ENCODE assay signal across 21 cellular contexts in the genomic region with DNA sequence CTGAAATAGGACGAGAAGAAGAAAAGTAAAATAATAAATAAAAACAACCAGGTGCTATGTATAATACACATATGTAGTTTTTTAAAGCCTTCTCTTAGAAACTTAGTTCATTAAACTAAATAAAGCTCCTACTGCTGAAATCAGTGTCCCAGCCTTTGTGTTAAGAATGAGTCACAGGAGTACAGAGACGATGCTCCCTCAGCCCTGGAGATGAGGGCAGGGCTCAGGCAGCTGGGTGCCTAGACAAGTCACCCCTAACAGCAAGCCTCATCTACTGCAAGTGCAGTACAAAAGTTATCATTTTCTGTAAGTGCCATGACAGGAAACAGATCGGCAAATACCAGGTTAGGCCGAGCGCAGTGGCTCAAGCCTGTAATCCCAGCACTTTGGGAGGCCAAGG. TPM values are rescaled to one million over a fixed set of nuclear protein-coding genes. Genes with fewer than 3 reads are reported as not detected.
DNase-seq lines count a peak whose midpoint lies in the region; ATAC-seq and TF ChIP-seq lines count a peak whose summit lies in the region.
"Had no signal": no experiment of that assay in that cellular context is flagged by ENCODE, and none has a peak within 500 bp of the region (broad histone marks: within the 10 kb centered on the region; RNA-seq: fewer than 3 reads in every experiment).

No MANE protein-coding gene starts in this region.

- POLR2A ChIA-PET in naive thymus-derived CD8-positive, alpha-beta T cell (lab: Charles Lee), result no interaction called here

- H3K27me3 ChIP-seq in brain microvascular endothelial cell (replicated peaks) (no peaks in the 10 kb centered on the region), spleen (replicated peaks in 1 of 7) (no peaks in the 10 kb centered on the region)

- no peaks in the 10 kb centered on the region for H3K9me3 ChIP-seq in spleen

- H3K4me3 ChIP-seq in brain microvascular endothelial cell (ENCODE audit: low read depth, low read length), result no peak overlapping the region
- H3K4me3 ChIP-seq in spleen, result no peak overlapping the region
- H3K4me3 ChIP-seq: GM12878 had no signal

- H3K36me3 ChIP-seq in brain microvascular endothelial cell (replicated peaks) (peaks cover 3% of the 10 kb centered on the region), spleen (peaks cover 0 to 84% (median 32%) of the 10 kb centered on the region in 6 donors)

- H3K27me3 Mint-ChIP-seq in HFFc6 (ENCODE audit: insufficient read depth), result no peaks in the 10 kb centered on the region
- H3K27me3 Mint-ChIP-seq in naive thymus-derived CD8-positive, alpha-beta T cell, result no peaks in the 10 kb centered on the region
- H3K27me3 Mint-ChIP-seq: activated CD8-positive, alpha-beta T cell treated with anti-CD3 and anti-CD28 coated beads for 36 hours; activated naive CD8-positive, alpha-beta T cell; progenitor cell of endocrine pancreas had no signal

- no peak overlapping the region for H3K4me3 Mint-ChIP-seq in HFFc6
- no peak overlapping the region for H3K4me3 Mint-ChIP-seq in naive thymus-derived CD8-positive, alpha-beta T cell
- H3K4me3 Mint-ChIP-seq: activated CD8-positive, alpha-beta T cell treated with anti-CD3 and anti-CD28 coated beads for 36 hours; activated naive CD8-positive, alpha-beta T cell; stimulated activated effector memory CD8-positive, alpha-beta T cell treated with anti-CD3 and anti-CD28 coated beads, Interleukin-12 subunit alpha, Interleukin-12 subunit beta, amount 100 ng/mL, for 72 hours had no signal

- H3K27ac Mint-ChIP-seq in HFFc6, result peak overlapping the region; percentile 2; the same call in 1 of the 2 replicates
- H3K27ac Mint-ChIP-seq in naive thymus-derived CD8-positive, alpha-beta T cell, result no peak overlapping the region
- H3K27ac Mint-ChIP-seq: activated CD8-positive, alpha-beta T cell treated with anti-CD3 and anti-CD28 coated beads for 36 hours; activated naive CD8-positive, alpha-beta T cell; stimulated activated effector memory CD8-positive, alpha-beta T cell treated with anti-CD3 and anti-CD28 coated beads, Interleukin-12 subunit alpha, Interleukin-12 subunit beta, amount 100 ng/mL, for 72 hours had no signal

- no peak for TF ChIP-seq POLR2A in spleen (IDR thresholded peaks at IDR 0.05)

- H3K27ac ChIP-seq in brain microvascular endothelial cell, result no peak overlapping the region
- no peak overlapping the region for H3K27ac ChIP-seq in spleen

- peaks cover 12% of the 10 kb centered on the region; the same call in 1 of the 2 replicates for H3K36me3 Mint-ChIP-seq in HFFc6 (ENCODE audit: low read depth)
- peaks cover 6 to 69% (median 18%) of the 10 kb centered on the region in 3 donors for H3K36me3 Mint-ChIP-seq in naive thymus-derived CD8-positive, alpha-beta T cell

- H3K4me1 ChIP-seq in spleen, result peaks cover 0 to 23% (median 6%) of the 10 kb centered on the region in 6 donors

- in situ Hi-C loops in brain microvascular endothelial cell (cut with HindIII; ENCODE audit: low pct_ligation_motif_present, low sequenced_read_pairs), result no loop called here

- ATAC-seq in GM21390 (IDR thresholded peaks at IDR 0.05; ENCODE audit: unreplicated experiment), result no peak
- ATAC-seq in naive thymus-derived CD8-positive, alpha-beta T cell, result no peak
- ATAC-seq: activated CD8-positive, alpha-beta T cell treated with anti-CD3 and anti-CD28 coated beads for 36 hours; GM12878; stimulated activated effector memory CD8-positive, alpha-beta T cell treated with anti-CD3 and anti-CD28 coated beads, Interleukin-12 subunit alpha, Interleukin-12 subunit beta, amount 100 ng/mL, for 72 hours had no signal

- WGBS in spleen, 5 donors, result 86 to 96% (median 95%) methylated on average over 5 of the region's 5 CpGs

- peak; percentile 19 for DNase-seq in AG08396 (ENCODE audit: low spot score)
- peak; percentile 4 for DNase-seq in HFFc6
- DNase-seq in brain microvascular endothelial cell, result peak; percentile 48
- peak; percentile 52 for DNase-seq in iris pigment epithelial cell (ENCODE audit: low read depth)
- DNase-seq in spleen, result no peak
- no peak for DNase-seq in NCI-H187 (lab: John Stamatoyannopoulos, UW)
- DNase-seq in naive thymus-derived CD8-positive, alpha-beta T cell, result no peak
- DNase-seq: activated CD8-positive, alpha-beta T cell treated with anti-CD3 and anti-CD28 coated beads for 36 hours; activated T-cell treated with anti-CD3 and anti-CD28 coated beads, Interleukin-2, amount 50 U/mL, for 48 hours; caudate nucleus; effector CD8-positive, alpha-beta T cell; foreskin melanocyte; NCI-H1048; NCI-H69; OCI-M1; stimulated activated CD4-positive, alpha-beta T cell treated with anti-CD3 and anti-CD28 coated beads, Interleukin-12 subunit alpha, Interleukin-12 subunit beta, amount 100 ng/mL, for 4 hours had no signal

- TF ChIP-seq CTCF in HFFc6 (IDR thresholded peaks at IDR 0.05) (no peak), brain microvascular endothelial cell (IDR thresholded peaks at IDR 0.05; ENCODE audit: low read depth, low read length, missing control alignments) (no peak), spleen (IDR thresholded peaks at IDR 0.05 in 8 of 11, conservative IDR thresholded peaks at IDR 0.05 in 3 of 11) (no peak)

- peaks cover 16% of the 10 kb centered on the region for H3K4me1 Mint-ChIP-seq in HFFc6 (ENCODE audit: low read depth)
- H3K4me1 Mint-ChIP-seq in naive thymus-derived CD8-positive, alpha-beta T cell, result peaks cover 0 to 4% (median 4%) of the 10 kb centered on the region in 4 donors

- no peaks in the 10 kb centered on the region for H3K9me3 Mint-ChIP-seq in HFFc6
- no peaks in the 10 kb centered on the region for H3K9me3 Mint-ChIP-seq in naive thymus-derived CD8-positive, alpha-beta T cell
- H3K9me3 Mint-ChIP-seq: activated CD8-positive, alpha-beta T cell treated with anti-CD3 and anti-CD28 coated beads for 36 hours; stimulated activated effector memory CD8-positive, alpha-beta T cell treated with anti-CD3 and anti-CD28 coated beads, Interleukin-12 subunit alpha, Interleukin-12 subunit beta, amount 100 ng/mL, for 72 hours had no signal

- intact Hi-C loops in spleen (cut with DNase I; ENCODE audit: low total_unique reads), result no loop called here

RNA-seq across cellular contexts. Expression of a gene that starts 18.2 kb away (rescaled TPM):
- total RNA-seq in HFFc6 (2021; fragmentation: NEBNext Ultra II Directional; extraction: Animal tissue kit (Norgen Biotek cat#: 25700)), result 10 to 100 TPM; 34.5 to 42.2 (median 38.2) TPM
- total RNA-seq in spleen, result 10 to 100 TPM; 48.3 to 84.1 (median 66.0) TPM
- 1 to 10 TPM; 6.0 to 7.4 (median 6.8) TPM for polyA plus RNA-seq in spleen
- 10 to 100 TPM; 48.5 to 54.1 TPM for total RNA-seq in naive thymus-derived CD8-positive, alpha-beta T cell
- polyA plus RNA-seq in naive thymus-derived CD8-positive, alpha-beta T cell, result 10 to 100 TPM; 19.3 to 27.2 (median 20.6) TPM

Comparison
In these comparisons a context has a peak if more than half of its experiments do, and no peak if none do; other contexts are left out.
1. DNase-seq: peak in AG08396 (single experiment), HFFc6 (single experiment), brain microvascular endothelial cell (single experiment) and iris pigment epithelial cell (single experiment); none in spleen (single experiment), NCI-H187 (0 of 2) and naive thymus-derived CD8-positive, alpha-beta T cell (0 of 10).